Comparison of ENCODE assay signal across 17 cellular contexts in the genomic region with DNA sequence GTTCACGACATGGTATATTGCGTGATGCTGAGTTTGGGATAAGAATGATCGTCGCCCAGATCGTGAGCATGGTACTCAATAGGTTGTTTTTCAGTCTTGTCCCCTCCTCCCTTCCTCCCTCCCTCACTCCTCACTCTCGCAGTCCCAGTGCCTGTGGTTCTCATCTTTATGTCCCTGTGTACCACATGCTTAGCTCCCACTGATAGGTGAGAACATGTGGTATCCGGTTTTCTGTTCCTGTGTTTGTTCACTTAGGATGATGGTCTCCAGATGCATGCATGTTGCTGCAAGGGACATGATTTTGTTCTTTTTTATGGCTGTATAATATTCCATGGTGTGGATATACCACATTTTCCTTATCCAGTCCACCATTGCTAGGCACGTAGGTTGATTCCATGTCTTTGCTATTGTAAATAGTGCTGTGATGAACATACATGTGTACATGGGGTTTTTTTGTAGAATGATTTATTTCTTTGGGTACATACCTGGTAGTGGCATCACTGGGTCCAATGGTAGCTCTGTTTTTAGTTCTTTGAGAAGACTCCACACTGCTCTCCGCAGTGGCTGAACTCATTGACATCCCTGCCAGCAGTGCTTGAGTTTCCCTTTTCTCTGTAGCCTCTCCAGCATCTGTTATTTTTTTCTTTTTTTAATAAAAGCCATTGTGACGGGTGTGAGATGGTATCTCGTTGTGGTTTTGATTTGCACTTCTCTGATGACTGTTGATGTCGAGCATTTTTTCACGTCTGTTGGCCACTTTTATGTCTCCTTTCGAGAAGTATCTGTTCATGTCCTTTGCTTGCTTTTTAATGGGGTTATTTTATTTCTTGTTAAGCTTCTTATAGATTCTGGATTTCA. TPM values are rescaled to one million over a fixed set of nuclear protein-coding genes. Genes with fewer than 3 reads are reported as not detected.
DNase-seq lines count a peak whose midpoint lies in the region; ATAC-seq and TF ChIP-seq lines count a peak whose summit lies in the region.
"Had no signal": no experiment of that assay in that cellular context is flagged by ENCODE, and none has a peak within 500 bp of the region (broad histone marks: within the 10 kb centered on the region; RNA-seq: fewer than 3 reads in every experiment).

No MANE protein-coding gene starts in this region.

- H3K4me1 Mint-ChIP-seq in CD4-positive, alpha-beta T cell (ENCODE audit: low read depth), result peaks cover 72% of the 10 kb centered on the region
- no peaks in the 10 kb centered on the region for H3K4me1 Mint-ChIP-seq in endothelial cell (ENCODE audit: unreplicated experiment)

- peak; percentile 61 to 72 for ATAC-seq in activated CD4-positive, CD25-positive, alpha-beta regulatory T cell treated with anti-CD3 and anti-CD28 coated beads, Interleukin-2, amount 50 U/mL, for 24 hours
- ATAC-seq in CD4-positive, alpha-beta T cell (ENCODE audit: poor library complexity), result peak; percentile 83
- ATAC-seq in GM21381 (IDR thresholded peaks at IDR 0.05; ENCODE audit: unreplicated experiment), result no peak
- ATAC-seq: psoas muscle had no signal

- CTCF ChIA-PET in CD4-positive, alpha-beta T cell (lab: Charles Lee), result interaction anchor here (0.8 kb wide), 1 partner anchor 15 kb away, joined by 4 read pairs; no protein-coding TSS in a partner anchor

- intact Hi-C loops in CD4-positive, alpha-beta T cell (cut with DNase I, micrococcal nuclease), result loop anchor here in 1 of 2 experiments (1.0 to 2.0 kb wide), 2 partner anchors 15 to 31 kb away; no protein-coding TSS in a partner anchor

- H3K27me3 Mint-ChIP-seq in CD4-positive, alpha-beta T cell, result no peaks in the 10 kb centered on the region
- H3K27me3 Mint-ChIP-seq in endothelial cell (ENCODE audit: unreplicated experiment), result peaks cover 1% of the 10 kb centered on the region

- peak overlapping the region; percentile 67 for H3K4me3 Mint-ChIP-seq in CD4-positive, alpha-beta T cell
- H3K4me3 Mint-ChIP-seq in endothelial cell (ENCODE audit: unreplicated experiment), result peak overlapping the region; percentile 56

- peaks cover 5% of the 10 kb centered on the region for H3K9me3 Mint-ChIP-seq in CD4-positive, alpha-beta T cell
- H3K9me3 Mint-ChIP-seq in endothelial cell (ENCODE audit: unreplicated experiment), result peaks cover 8% of the 10 kb centered on the region

- TF ChIP-seq CTCF in CD4-positive, alpha-beta T cell (IDR thresholded peaks at IDR 0.05), result no peak
- TF ChIP-seq CTCF in endothelial cell (IDR thresholded peaks at IDR 0.05; ENCODE audit: unreplicated experiment) (no peak), coronary artery (IDR thresholded peaks at IDR 0.05) (no peak)

- H3K9me3 ChIP-seq in CD4-positive, alpha-beta T cell (ENCODE audit: control insufficient read depth, low read length), result peaks cover 16% of the 10 kb centered on the region

- H3K27me3 ChIP-seq in CD4-positive, alpha-beta T cell (ENCODE audit: control insufficient read depth, insufficient read depth, low read length), result no peaks in the 10 kb centered on the region
- H3K27me3 ChIP-seq: stomach had no signal

- no peak for DNase-seq in activated CD4-positive, CD25-positive, alpha-beta regulatory T cell treated with anti-CD3 and anti-CD28 coated beads, Interleukin-2, amount 50 U/mL, for 72 hours
- DNase-seq in CD4-positive, alpha-beta T cell, result peak in 1 of 10 experiments; percentile 36
- peak in 3 of 5 experiments; percentile 14 to 94 (median 77) for DNase-seq in T-helper 2 cell
- no peak for DNase-seq in endothelial cell (ENCODE audit: low spot score)
- DNase-seq in erythroblast (lab: John Stamatoyannopoulos, UW), result no peak
- no peak for DNase-seq in coronary artery (ENCODE audit: low spot score)
- DNase-seq: EL, GM23248, KG1, NCI-H1417 treated with DMSO at 0.1 percent for 48 hours, NCI-H2171, NCI-H774, psoas muscle, stomach had no signal

- POLR2A ChIA-PET in CD4-positive, alpha-beta T cell (lab: Charles Lee), result interaction anchor here (1.1 to 2.4 kb wide), 2 partner anchors 15 to 40 kb away, joined by 6 to 12 read pairs; no protein-coding TSS in a partner anchor

- H3K27ac Mint-ChIP-seq in CD4-positive, alpha-beta T cell, result peak overlapping the region; percentile 80
- no peak overlapping the region for H3K27ac Mint-ChIP-seq in endothelial cell (ENCODE audit: unreplicated experiment)

- peaks cover 73% of the 10 kb centered on the region for H3K36me3 Mint-ChIP-seq in CD4-positive, alpha-beta T cell (ENCODE audit: low read depth)
- H3K36me3 Mint-ChIP-seq in endothelial cell (ENCODE audit: low read depth, unreplicated experiment), result peaks cover 35% of the 10 kb centered on the region

- no peak overlapping the region for H3K27ac ChIP-seq in CD4-positive, alpha-beta T cell (ENCODE audit: low read depth, low read length)
- no peak overlapping the region for H3K27ac ChIP-seq in coronary artery
- H3K27ac ChIP-seq: GM23248, psoas muscle, stomach had no signal

- H3K4me3 ChIP-seq in coronary artery, result no peak overlapping the region
- H3K4me3 ChIP-seq: GM23248, lung, psoas muscle, stomach had no signal

- TF ChIP-seq POLR2A in erythroblast (IDR thresholded peaks at IDR 0.05; ENCODE audit: low read length), result no peak

RNA-seq across cellular contexts. Expression of gene ZBED4, which starts 16.4 kb away (rescaled TPM):
- total RNA-seq in CD4-positive, alpha-beta T cell, result 10 to 100 TPM; 14.8 to 15.0 TPM
- total RNA-seq in endothelial cell (ENCODE audit: unreplicated experiment), result 22.6 TPM

RNA-seq across cellular contexts. Expression of gene BRD1, which starts 42.4 kb away (rescaled TPM):
- 100 to 1,000 TPM; 129 to 130 TPM for total RNA-seq in CD4-positive, alpha-beta T cell
- 40.3 TPM for total RNA-seq in endothelial cell (ENCODE audit: unreplicated experiment)

RNA-seq across cellular contexts. Expression of gene ALG12, which starts 48.2 kb away (rescaled TPM):
- 10 to 100 TPM; 13.5 to 14.6 TPM for total RNA-seq in CD4-positive, alpha-beta T cell
- 23.2 TPM for total RNA-seq in endothelial cell (ENCODE audit: unreplicated experiment)

RNA-seq across cellular contexts. Expression of gene CRELD2, which starts 48.4 kb away (rescaled TPM):
- 10 to 100 TPM; 21.2 to 23.3 TPM for total RNA-seq in CD4-positive, alpha-beta T cell
- total RNA-seq in endothelial cell (ENCODE audit: unreplicated experiment), result 207 TPM

Comparison
In these comparisons a context has a peak if more than half of its experiments do, and no peak if none do; other contexts are left out.
1. DNase-seq: peak in T-helper 2 cell (3 of 5); none in activated CD4-positive, CD25-positive, alpha-beta regulatory T cell treated with anti-CD3 and anti-CD28 coated beads, Interleukin-2, amount 50 U/mL, for 72 hours (single experiment), endothelial cell (single experiment), erythroblast (0 of 2) and coronary artery (single experiment).